1 cellular context compared by ENCODE assay signal in the genomic region with DNA sequence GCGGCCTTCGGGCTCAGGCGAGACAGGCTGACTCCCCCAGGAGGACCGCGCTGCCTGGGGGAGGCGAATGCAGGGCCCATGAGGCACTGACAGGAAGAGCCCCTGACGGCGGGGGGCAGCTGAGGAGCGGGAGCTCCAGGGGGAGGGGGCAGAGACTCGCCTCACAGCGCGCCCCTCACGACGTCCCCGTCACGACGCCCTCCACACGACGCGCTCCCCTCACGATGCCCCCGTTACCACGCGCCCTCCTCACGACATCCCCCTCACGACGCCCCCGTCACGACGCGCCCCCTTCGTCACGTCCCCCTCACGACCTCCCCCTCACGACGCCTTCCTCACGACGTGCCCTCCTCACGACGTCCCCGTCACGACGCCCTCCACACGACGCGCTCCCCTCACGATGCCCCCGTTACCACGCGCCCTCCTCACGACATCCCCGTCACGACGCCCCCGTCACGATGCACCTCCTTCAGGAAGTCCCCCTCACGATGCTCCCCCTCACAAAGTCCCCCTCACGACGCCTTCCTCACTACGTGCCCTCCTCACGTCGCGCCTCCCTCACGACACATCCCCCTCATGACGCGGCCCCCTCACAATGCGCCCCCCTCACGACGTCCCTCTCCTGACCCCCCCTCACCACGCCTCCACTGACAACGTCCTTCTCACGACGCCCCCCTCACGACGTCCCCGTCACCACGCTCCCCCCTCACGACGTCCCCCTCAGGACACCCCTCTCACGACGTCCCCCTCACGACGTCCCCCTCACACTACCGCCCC.
TF ChIP-seq lines count a peak whose summit lies in the region.

No MANE protein-coding gene starts in this region.

TF ChIP-seq in HepG2, 621 proteins besides CTCF, POLR2A, EP300 and RAD21:
- TF ChIP-seq, protein P1, sequence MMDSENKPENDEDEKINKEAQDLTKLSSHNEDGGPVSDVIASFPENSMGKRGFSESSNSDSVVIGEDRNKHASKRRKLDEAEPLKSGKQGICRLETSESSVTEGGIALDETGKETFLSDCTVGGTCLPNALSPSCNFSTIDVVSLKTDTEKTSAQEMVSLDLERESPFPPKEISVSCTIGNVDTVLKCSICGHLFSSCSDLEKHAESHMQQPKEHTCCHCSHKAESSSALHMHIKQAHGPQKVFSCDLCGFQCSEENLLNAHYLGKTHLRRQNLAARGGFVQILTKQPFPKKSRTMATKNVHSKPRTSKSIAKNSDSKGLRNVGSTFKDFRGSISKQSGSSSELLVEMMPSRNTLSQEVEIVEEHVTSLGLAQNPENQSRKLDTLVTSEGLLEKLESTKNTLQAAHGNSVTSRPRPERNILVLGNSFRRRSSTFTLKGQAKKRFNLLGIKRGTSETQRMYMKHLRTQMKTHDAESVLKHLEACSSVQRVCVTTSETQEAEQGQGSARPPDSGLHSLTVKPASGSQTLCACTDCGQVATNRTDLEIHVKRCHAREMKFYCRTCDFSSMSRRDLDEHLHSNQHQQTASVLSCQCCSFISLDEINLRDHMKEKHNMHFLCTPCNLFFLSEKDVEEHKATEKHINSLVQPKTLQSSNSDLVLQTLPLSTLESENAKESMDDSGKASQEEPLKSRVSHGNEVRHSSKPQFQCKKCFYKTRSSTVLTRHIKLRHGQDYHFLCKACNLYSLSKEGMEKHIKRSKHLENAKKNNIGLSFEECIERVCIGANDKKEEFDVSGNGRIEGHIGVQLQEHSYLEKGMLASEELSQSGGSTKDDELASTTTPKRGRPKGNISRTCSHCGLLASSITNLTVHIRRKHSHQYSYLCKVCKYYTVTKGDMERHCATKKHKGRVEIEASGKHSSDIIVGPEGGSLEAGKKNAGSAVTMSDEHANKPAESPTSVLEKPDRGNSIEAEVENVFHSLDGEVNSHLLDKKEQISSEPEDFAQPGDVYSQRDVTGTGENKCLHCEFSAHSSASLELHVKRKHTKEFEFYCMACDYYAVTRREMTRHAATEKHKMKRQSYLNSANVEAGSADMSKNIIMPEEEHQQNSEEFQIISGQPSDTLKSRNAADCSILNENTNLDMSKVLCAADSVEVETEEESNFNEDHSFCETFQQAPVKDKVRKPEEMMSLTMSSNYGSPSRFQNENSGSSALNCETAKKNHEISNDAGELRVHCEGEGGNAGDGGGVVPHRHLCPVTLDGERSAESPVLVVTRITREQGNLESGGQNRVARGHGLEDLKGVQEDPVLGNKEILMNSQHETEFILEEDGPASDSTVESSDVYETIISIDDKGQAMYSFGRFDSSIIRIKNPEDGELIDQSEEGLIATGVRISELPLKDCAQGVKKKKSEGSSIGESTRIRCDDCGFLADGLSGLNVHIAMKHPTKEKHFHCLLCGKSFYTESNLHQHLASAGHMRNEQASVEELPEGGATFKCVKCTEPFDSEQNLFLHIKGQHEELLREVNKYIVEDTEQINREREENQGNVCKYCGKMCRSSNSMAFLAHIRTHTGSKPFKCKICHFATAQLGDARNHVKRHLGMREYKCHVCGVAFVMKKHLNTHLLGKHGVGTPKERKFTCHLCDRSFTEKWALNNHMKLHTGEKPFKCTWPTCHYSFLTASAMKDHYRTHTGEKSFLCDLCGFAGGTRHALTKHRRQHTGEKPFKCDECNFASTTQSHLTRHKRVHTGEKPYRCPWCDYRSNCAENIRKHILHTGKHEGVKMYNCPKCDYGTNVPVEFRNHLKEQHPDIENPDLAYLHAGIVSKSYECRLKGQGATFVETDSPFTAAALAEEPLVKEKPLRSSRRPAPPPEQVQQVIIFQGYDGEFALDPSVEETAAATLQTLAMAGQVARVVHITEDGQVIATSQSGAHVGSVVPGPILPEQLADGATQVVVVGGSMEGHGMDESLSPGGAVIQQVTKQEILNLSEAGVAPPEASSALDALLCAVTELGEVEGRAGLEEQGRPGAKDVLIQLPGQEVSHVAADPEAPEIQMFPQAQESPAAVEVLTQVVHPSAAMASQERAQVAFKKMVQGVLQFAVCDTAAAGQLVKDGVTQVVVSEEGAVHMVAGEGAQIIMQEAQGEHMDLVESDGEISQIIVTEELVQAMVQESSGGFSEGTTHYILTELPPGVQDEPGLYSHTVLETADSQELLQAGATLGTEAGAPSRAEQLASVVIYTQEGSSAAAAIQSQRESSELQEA (CRISPR knock-in tag; IDR thresholded peaks at IDR 0.05; ENCODE audit: not compliant biosample characterization), result no peak
- TF ChIP-seq ZNF510 (CRISPR knock-in tag; IDR thresholded peaks at IDR 0.05; ENCODE audit: low read depth) (no peak), HNRNPK (IDR thresholded peaks at IDR 0.05; ENCODE audit: low read depth, low read length, poor library complexity, severe bottlenecking) (peak; percentile 30)
- TF ChIP-seq, protein P2, sequence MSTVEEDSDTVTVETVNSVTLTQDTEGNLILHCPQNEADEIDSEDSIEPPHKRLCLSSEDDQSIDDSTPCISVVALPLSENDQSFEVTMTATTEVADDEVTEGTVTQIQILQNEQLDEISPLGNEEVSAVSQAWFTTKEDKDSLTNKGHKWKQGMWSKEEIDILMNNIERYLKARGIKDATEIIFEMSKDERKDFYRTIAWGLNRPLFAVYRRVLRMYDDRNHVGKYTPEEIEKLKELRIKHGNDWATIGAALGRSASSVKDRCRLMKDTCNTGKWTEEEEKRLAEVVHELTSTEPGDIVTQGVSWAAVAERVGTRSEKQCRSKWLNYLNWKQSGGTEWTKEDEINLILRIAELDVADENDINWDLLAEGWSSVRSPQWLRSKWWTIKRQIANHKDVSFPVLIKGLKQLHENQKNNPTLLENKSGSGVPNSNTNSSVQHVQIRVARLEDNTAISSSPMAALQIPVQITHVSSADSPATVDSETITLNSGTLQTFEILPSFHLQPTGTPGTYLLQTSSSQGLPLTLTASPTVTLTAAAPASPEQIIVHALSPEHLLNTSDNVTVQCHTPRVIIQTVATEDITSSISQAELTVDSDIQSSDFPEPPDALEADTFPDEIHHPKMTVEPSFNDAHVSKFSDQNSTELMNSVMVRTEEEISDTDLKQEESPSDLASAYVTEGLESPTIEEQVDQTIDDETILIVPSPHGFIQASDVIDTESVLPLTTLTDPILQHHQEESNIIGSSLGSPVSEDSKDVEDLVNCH (CRISPR knock-in tag; IDR thresholded peaks at IDR 0.05), result no peak
